ENCODE assay signal across 27 cellular contexts in genomic region chr2:68753318-68753717, GRCh38. TPM values are rescaled to one million over a fixed set of nuclear protein-coding genes. Genes with fewer than 3 reads are reported as not detected.
DNase-seq lines count a peak whose midpoint lies in the region; ATAC-seq, FAIRE-seq and TF ChIP-seq lines count a peak whose summit lies in the region.
"Had no signal": no experiment of that assay in that cellular context is flagged by ENCODE, and none has a peak within 500 bp of the region (broad histone marks: within the 10 kb centered on the region; RNA-seq: fewer than 3 reads in every experiment).

No MANE protein-coding gene starts in this region.

- H2AFZ ChIP-seq in OCI-LY3 (ENCODE audit: low read depth, low read length) (no peak overlapping the region), HepG2 (ENCODE audit: low read length) (no peak overlapping the region)
- H2AFZ ChIP-seq: GM23338, parathyroid adenoma, PC-9 had no signal

- intact Hi-C loops in activated CD4-positive, alpha-beta T cell treated with anti-CD3 and anti-CD28 coated beads for 36 hours (cut with DNase I, micrococcal nuclease): loop anchor here (1.0 to 5.0 kb wide), 4 partner anchors 9 to 46 kb away; no protein-coding TSS in a partner anchor
- intact Hi-C loops in HepG2 (cut with micrococcal nuclease; ENCODE audit: unreplicated experiment): no loop called here

- POLR2A ChIA-PET in activated CD4-positive, alpha-beta T cell treated with anti-CD3 and anti-CD28 coated beads for 36 hours (lab: Charles Lee): interaction anchor here (0.6 to 1.0 kb wide), 2 partner anchors 13 to 30 kb away, joined by 3 to 5 read pairs; no protein-coding TSS in a partner anchor
- POLR2A ChIA-PET in HepG2 (lab: Yijun Ruan, JAX): no interaction called here

- no peak for ATAC-seq in activated CD4-positive, alpha-beta T cell treated with anti-CD3 and anti-CD28 coated beads for 36 hours
- no peak for ATAC-seq in activated naive CD8-positive, alpha-beta T cell treated with anti-CD3 and anti-CD28 coated beads, Interleukin-2, amount 50 U/mL, for 24 hours
- ATAC-seq in HepG2 (no peak), HG02973 (IDR thresholded peaks at IDR 0.05; ENCODE audit: unreplicated experiment) (no peak)
- ATAC-seq: GM23338, K562 had no signal

- WGBS in HepG2 (ENCODE audit: low lambda C conversion rate): 18% methylated on average over 4 of the region's 4 CpGs
- WGBS in mesendoderm (ENCODE audit: extremely low coverage, insufficient coverage, low lambda C conversion rate): no CpG with 5 or more reads among the region's 4 CpGs

- H4K20me1 ChIP-seq in OCI-LY3 (ENCODE audit: insufficient read depth, low read length) (peaks cover 26% of the 10 kb centered on the region), HepG2 (ENCODE audit: insufficient read depth, low read length) (no peaks in the 10 kb centered on the region)

- H3K27me3 ChIP-seq in OCI-LY3 (ENCODE audit: low read depth, low read length) (no peaks in the 10 kb centered on the region), HepG2 (ENCODE audit: control insufficient read depth in 1 of 2, insufficient read depth in 2 of 2, low read length in 2 of 2) (peaks cover 1 to 17% of the 10 kb centered on the region in 2 experiments; a peak in 2 of 5 replicates), mesendoderm (ENCODE audit: insufficient read depth, low read length, poor library complexity) (no peaks in the 10 kb centered on the region)
- H3K27me3 ChIP-seq: SJCRH30, thyroid gland had no signal

- H3K9me3 ChIP-seq in OCI-LY3 (ENCODE audit: insufficient read depth, low read length): 0 out of 2 replicates have a peak, but pooled peaks cover 10% of the 10 kb centered on the region
- no peaks in the 10 kb centered on the region for H3K9me3 ChIP-seq in HepG2 (ENCODE audit: low read length)
- H3K9me3 ChIP-seq: thyroid gland had no signal

- H2BK15ac ChIP-seq in mesendoderm (replicated peaks; ENCODE audit: low read depth): no peak overlapping the region

- no peak overlapping the region for H4K8ac ChIP-seq in mesendoderm (ENCODE audit: low read depth, low read length)

- peaks cover 62% of the 10 kb centered on the region for H3K36me3 ChIP-seq in OCI-LY3 (replicated peaks; ENCODE audit: low read depth, low read length)
- no peaks in the 10 kb centered on the region for H3K36me3 ChIP-seq in HepG2 (replicated peaks in 1 of 2; ENCODE audit: control insufficient read depth in 1 of 2, insufficient read depth in 2 of 2, low read length in 2 of 2)
- no peaks in the 10 kb centered on the region for H3K36me3 ChIP-seq in mesendoderm (ENCODE audit: control insufficient read depth, insufficient read depth, low read length)
- H3K36me3 ChIP-seq: left ventricle myocardium inferior, SJCRH30, thyroid gland had no signal

- no peak overlapping the region for H3K18ac ChIP-seq in mesendoderm (ENCODE audit: low read length)

- H4K5ac ChIP-seq in mesendoderm (ENCODE audit: low read length): no peak overlapping the region

- peaks cover 43% of the 10 kb centered on the region for H3K36me3 Mint-ChIP-seq in activated CD4-positive, alpha-beta T cell treated with anti-CD3 and anti-CD28 coated beads for 36 hours (ENCODE audit: low read depth)
- H3K36me3 Mint-ChIP-seq in activated naive CD8-positive, alpha-beta T cell treated with anti-CD3 and anti-CD28 coated beads, Interleukin-2, amount 50 U/mL, for 24 hours (ENCODE audit: low read depth): peaks cover 48% of the 10 kb centered on the region
- peaks cover 5% of the 10 kb centered on the region for H3K36me3 Mint-ChIP-seq in osteocyte (ENCODE audit: unreplicated experiment)

- CTCF ChIA-PET in activated CD4-positive, alpha-beta T cell treated with anti-CD3 and anti-CD28 coated beads for 36 hours (lab: Charles Lee): interaction anchor here (0.6 to 18.8 kb wide), 13 partner anchors 10 to 194 kb away, joined by 3 to 261 read pairs (median 23); no protein-coding TSS in a partner anchor
- CTCF ChIA-PET in HepG2 (lab: Yijun Ruan, JAX; ENCODE audit: low intra/inter-chr PET ratio, low total read pairs): interaction anchor here (3.2 to 3.3 kb wide), 3 partner anchors 84 to 172 kb away, joined by 16 to 31 read pairs (median 30); no protein-coding TSS in a partner anchor

- peaks cover 100% of the 10 kb centered on the region for H3K79me2 ChIP-seq in OCI-LY3 (ENCODE audit: low read length)
- no peaks in the 10 kb centered on the region for H3K79me2 ChIP-seq in HepG2 (ENCODE audit: insufficient read depth, low read length)
- no peaks in the 10 kb centered on the region for H3K79me2 ChIP-seq in mesendoderm (ENCODE audit: control insufficient read depth, insufficient read depth, low read length)
- H3K79me2 ChIP-seq: parathyroid adenoma had no signal

- BruUV-seq in HepG2 (replicated peaks; lab: Mats Ljungman, UMichigan): no TSS peak

- H3K4ac ChIP-seq in mesendoderm (ENCODE audit: low read depth, low read length): no peak overlapping the region

- H3K9me3 Mint-ChIP-seq in activated CD4-positive, alpha-beta T cell treated with anti-CD3 and anti-CD28 coated beads for 36 hours (ENCODE audit: low read depth): peaks cover 10% of the 10 kb centered on the region
- peaks cover 17% of the 10 kb centered on the region for H3K9me3 Mint-ChIP-seq in activated naive CD8-positive, alpha-beta T cell treated with anti-CD3 and anti-CD28 coated beads, Interleukin-2, amount 50 U/mL, for 24 hours
- peaks cover 7% of the 10 kb centered on the region for H3K9me3 Mint-ChIP-seq in osteocyte (ENCODE audit: unreplicated experiment)
- H3K9me3 Mint-ChIP-seq: GM23338 had no signal

- H3K27ac Mint-ChIP-seq in activated CD4-positive, alpha-beta T cell treated with anti-CD3 and anti-CD28 coated beads for 36 hours: peak overlapping the region; percentile 94
- H3K27ac Mint-ChIP-seq in activated naive CD8-positive, alpha-beta T cell treated with anti-CD3 and anti-CD28 coated beads, Interleukin-2, amount 50 U/mL, for 24 hours: peak overlapping the region; percentile 78
- H3K27ac Mint-ChIP-seq in osteocyte (ENCODE audit: unreplicated experiment): no peak overlapping the region
- H3K27ac Mint-ChIP-seq: GM23338 had no signal

- no peak overlapping the region for H3K56ac ChIP-seq in mesendoderm (ENCODE audit: low read length)

- H3K23ac ChIP-seq in mesendoderm (ENCODE audit: low read length): no peak overlapping the region

- no peak for TF ChIP-seq EP300 in HepG2 (IDR thresholded peaks at IDR 0.05; ENCODE audit: low read depth in 2 of 2, low read length in 2 of 2)
- TF ChIP-seq EP300 in HepG2 (CRISPR knock-in tag; IDR thresholded peaks at IDR 0.05; ENCODE audit: borderline replicate concordance): no peak

- H3K4me3 ChIP-seq in OCI-LY3 (ENCODE audit: low read length) (no peak overlapping the region), HepG2 (replicated peaks in 1 of 3; ENCODE audit: insufficient read depth in 1 of 3, low read depth in 2 of 3, low read length in 3 of 3) (no peak overlapping the region), mesendoderm (ENCODE audit: low read length) (no peak overlapping the region)
- H3K4me3 ChIP-seq: GM23338, K562, left ventricle myocardium inferior, PC-9, SJCRH30, thyroid gland had no signal

- no peak overlapping the region for H2BK120ac ChIP-seq in mesendoderm (ENCODE audit: low read depth, low read length)

- no peaks in the 10 kb centered on the region for H3K79me1 ChIP-seq in mesendoderm (ENCODE audit: low read length)

- H3K9ac ChIP-seq in OCI-LY3 (ENCODE audit: low read length) (no peak overlapping the region), HepG2 (ENCODE audit: insufficient read depth, low read depth, low read length) (no peak overlapping the region), mesendoderm (ENCODE audit: low read length) (no peak overlapping the region)
- H3K9ac ChIP-seq: parathyroid adenoma had no signal

- no peak for FAIRE-seq in HepG2 (lab: Jason Lieb, UNC)
- FAIRE-seq: GM18507, K562 had no signal

- H3K27me3 Mint-ChIP-seq in activated CD4-positive, alpha-beta T cell treated with anti-CD3 and anti-CD28 coated beads for 36 hours: no peaks in the 10 kb centered on the region
- H3K27me3 Mint-ChIP-seq in activated naive CD8-positive, alpha-beta T cell treated with anti-CD3 and anti-CD28 coated beads, Interleukin-2, amount 50 U/mL, for 24 hours: no peaks in the 10 kb centered on the region
- H3K27me3 Mint-ChIP-seq in osteocyte (ENCODE audit: unreplicated experiment): peaks cover 10% of the 10 kb centered on the region

- no peak for TF ChIP-seq CTCF in OCI-LY3 (IDR thresholded peaks at IDR 0.05; ENCODE audit: low read depth, low read length)
- TF ChIP-seq CTCF in osteocyte (IDR thresholded peaks at IDR 0.05): no peak
- no peak for TF ChIP-seq CTCF in HepG2 (CRISPR knock-in tag; IDR thresholded peaks at IDR 0.05)

- H3K27ac ChIP-seq in OCI-LY3 (ENCODE audit: low read length) (peak overlapping the region; percentile 22; the same call in 1 of the 2 replicates), HepG2 (ENCODE audit: extremely low read length, insufficient read depth, low read length) (no peak overlapping the region), mesendoderm (ENCODE audit: low read depth, low read length) (no peak overlapping the region)
- H3K27ac ChIP-seq: left ventricle myocardium inferior, parathyroid adenoma, PC-9, SJCRH30, thyroid gland had no signal

- no peak for TF ChIP-seq POLR2A in HepG2 (IDR thresholded peaks at IDR 0.05; ENCODE audit: insufficient read depth in 1 of 2, low read depth in 2 of 2, low read length in 2 of 2)

- peaks cover 86% of the 10 kb centered on the region for H3K4me1 Mint-ChIP-seq in activated CD4-positive, alpha-beta T cell treated with anti-CD3 and anti-CD28 coated beads for 36 hours
- H3K4me1 Mint-ChIP-seq in activated naive CD8-positive, alpha-beta T cell treated with anti-CD3 and anti-CD28 coated beads, Interleukin-2, amount 50 U/mL, for 24 hours: peaks cover 80% of the 10 kb centered on the region
- peaks cover 10% of the 10 kb centered on the region for H3K4me1 Mint-ChIP-seq in osteocyte (ENCODE audit: unreplicated experiment)

- H2BK5ac ChIP-seq in mesendoderm (ENCODE audit: low read length): no peak overlapping the region

- H2AK5ac ChIP-seq in mesendoderm (ENCODE audit: low read length): no peak overlapping the region

- peaks cover 88% of the 10 kb centered on the region for H3K4me1 ChIP-seq in OCI-LY3 (ENCODE audit: low read length)
- no peaks in the 10 kb centered on the region for H3K4me1 ChIP-seq in HepG2 (ENCODE audit: insufficient read depth, low read length)
- H3K4me1 ChIP-seq in mesendoderm (ENCODE audit: control insufficient read depth, low read depth, low read length): no peaks in the 10 kb centered on the region
- H3K4me1 ChIP-seq: parathyroid adenoma had no signal

- no peak for DNase-seq in activated CD4-positive, alpha-beta T cell treated with anti-CD3 and anti-CD28 coated beads for 36 hours
- no peak for DNase-seq in activated CD4-positive, alpha-beta T cell treated with anti-CD3 and anti-CD28 coated beads for 4 hours
- no peak for DNase-seq in activated naive CD8-positive, alpha-beta T cell treated with anti-CD3 and anti-CD28 coated beads, Interleukin-2, amount 50 U/mL, for 24 hours
- DNase-seq in osteocyte (ENCODE audit: extremely low spot score, unreplicated experiment) (peak; percentile 15), HepG2 (ENCODE audit: low spot score) (no peak), mesendoderm (no peak)
- DNase-seq: 8988T; activated CD4-positive, alpha-beta T cell treated with anti-CD3 and anti-CD28 coated beads, Interleukin-2, amount 50 U/mL, for 4 hours; activated gamma-delta T cell; dermis blood vessel endothelial cell; DMS79 treated with DMSO at 0.1 percent for 48 hours; left ventricle myocardium inferior; NCI-H1048; NCI-H2107; NCI-H526 treated with DMSO at 0.1 percent for 48 hours; PC-9; SJCRH30; stimulated activated CD4-positive, alpha-beta T cell treated with anti-CD3 and anti-CD28 coated beads, Interleukin-4, amount 100 ng/mL, for 4 hours; T1000; thyroid gland had no signal

- TF ChIP-seq RAD21 in HepG2 (CRISPR knock-in tag; IDR thresholded peaks at IDR 0.05): no peak

- H3K4me3 Mint-ChIP-seq in activated CD4-positive, alpha-beta T cell treated with anti-CD3 and anti-CD28 coated beads for 36 hours: peak overlapping the region; percentile 6
- peak overlapping the region; percentile 32 for H3K4me3 Mint-ChIP-seq in activated naive CD8-positive, alpha-beta T cell treated with anti-CD3 and anti-CD28 coated beads, Interleukin-2, amount 50 U/mL, for 24 hours
- H3K4me3 Mint-ChIP-seq in osteocyte (ENCODE audit: unreplicated experiment): no peak overlapping the region
- H3K4me3 Mint-ChIP-seq: GM23338 had no signal

- in situ Hi-C loops in HepG2 (cut with HindIII; ENCODE audit: extremely low pct_ligation_motif_present, low pct_unique_long_range_greater_than_20kb): no loop called here

- no peak overlapping the region for H3K4me2 ChIP-seq in OCI-LY3 (ENCODE audit: low read length)
- no peak overlapping the region for H3K4me2 ChIP-seq in HepG2 (ENCODE audit: low read depth, low read length)
- H3K4me2 ChIP-seq in mesendoderm (ENCODE audit: low read length): no peak overlapping the region
- H3K4me2 ChIP-seq: GM23338, PC-9 had no signal

RNA-seq across cellular contexts. Expression of gene ARHGAP25, which starts 18.7 kb away (rescaled TPM):
- 10 to 100 TPM; 57.9 to 73.2 TPM for total RNA-seq in activated CD4-positive, alpha-beta T cell treated with anti-CD3 and anti-CD28 coated beads for 36 hours
- total RNA-seq in osteocyte (0.42 and 0.43 TPM in 2 replicates), HepG2 (2016; rRNA removed; fragmentation: Illumina TruSeq; extraction: Trizol) (not detected in 2 replicates)
- total RNA-seq in HepG2 (2016; cell fraction: cytosol; rRNA removed; fragmentation: Illumina TruSeq; extraction: Trizol; ENCODE audit: low read depth): not detected in 2 replicates
- not detected in 2 replicates for total RNA-seq in HepG2 (2016; cell fraction: insoluble cytoplasmic fraction; rRNA removed; fragmentation: Illumina TruSeq; extraction: Trizol)
- not detected in 2 replicates for total RNA-seq in HepG2 (2016; cell fraction: membrane; rRNA removed; fragmentation: Illumina TruSeq; extraction: Trizol)
- total RNA-seq in HepG2 (2016; cell fraction: nucleus; rRNA removed; fragmentation: Illumina TruSeq; extraction: Trizol): not detected in 2 replicates
- not detected in 2 replicates for polyA plus RNA-seq in HepG2 (2011; rRNA removed)
- polyA plus RNA-seq in HepG2 (2011; cell fraction: cytosol; rRNA removed): not detected in 2 replicates
- polyA plus RNA-seq in HepG2 (2011; cell fraction: nucleus; rRNA removed): not detected in 2 replicates
- polyA plus RNA-seq in HepG2 (2012): not detected in 2 replicates
- polyA plus RNA-seq in HepG2 (2016; cell fraction: cytosol; fragmentation: Illumina TruSeq; extraction: Trizol; ENCODE audit: low read depth): not detected in 2 replicates
- not detected in 2 replicates for polyA plus RNA-seq in HepG2 (2016; cell fraction: insoluble cytoplasmic fraction; fragmentation: Illumina TruSeq; extraction: Trizol; ENCODE audit: low read depth)
- not detected in 2 replicates for polyA plus RNA-seq in HepG2 (2016; cell fraction: membrane; fragmentation: Illumina TruSeq; extraction: Trizol; ENCODE audit: low read depth)
- not detected in 2 replicates for polyA plus RNA-seq in HepG2 (2016; cell fraction: nucleus; fragmentation: Illumina TruSeq; extraction: Trizol; ENCODE audit: insufficient read depth, low read depth)
- polyA minus RNA-seq in HepG2 (2011; rRNA and poly(A)+ RNA removed; ENCODE audit: low replicate concordance): 1.2 TPM in 1 of 2 replicates, not detected in the other
- polyA minus RNA-seq in HepG2 (2011; cell fraction: cytosol; rRNA and poly(A)+ RNA removed): not detected in 2 replicates
- not detected in 2 replicates for polyA minus RNA-seq in HepG2 (2011; cell fraction: nucleus; rRNA and poly(A)+ RNA removed)
- polyA plus RNA-seq in mesendoderm (2013, experiment 1 of 2): 0.63 TPM
- 0.64 TPM for polyA plus RNA-seq in mesendoderm (2013, experiment 2 of 2)
- total RNA-seq: PC-9 had no signal
- polyA plus RNA-seq: BJ had no signal

Comparison
In these comparisons a context has a peak if more than half of its experiments do, and no peak if none do; other contexts are left out.
1. RNA of gene ARHGAP25, which starts 18.7 kb away (total RNA-seq): 57.9 to 73.2 TPM in activated CD4-positive, alpha-beta T cell treated with anti-CD3 and anti-CD28 coated beads for 36 hours; 0.42 to 0.43 TPM in osteocyte and not detected in HepG2; every median in the first group is over 10 times any median in the second.